In the genomic region with DNA sequence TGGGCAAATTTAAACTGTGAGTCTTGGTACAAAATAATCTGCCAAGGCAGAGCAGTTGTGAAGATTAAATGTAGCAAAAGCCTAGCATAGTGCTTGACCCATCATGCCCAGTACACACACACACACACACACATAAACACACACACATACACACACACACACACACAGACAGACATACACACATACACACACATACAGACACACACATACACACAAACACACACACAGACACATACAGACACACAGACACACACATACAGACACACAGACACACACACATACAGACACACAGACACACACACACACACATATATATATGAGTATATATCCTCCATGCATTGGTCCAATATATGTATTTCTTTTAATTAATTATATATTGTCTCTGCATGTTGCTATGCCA, we compare ENCODE assay signal across 27 cellular contexts.
"Had no signal": no experiment of that assay in that cellular context is flagged by ENCODE, and none has a peak within 500 bp of the region (broad histone marks: within the 10 kb centered on the region; RNA-seq: fewer than 3 reads in every experiment).

No MANE protein-coding gene starts in this region.

- FAIRE-seq: islet of Langerhans, kidney had no signal

- H3K27me3 ChIP-seq: left lung, ovary, stomach, tibial artery, upper lobe of right lung, uterus had no signal

- H3K9me3 ChIP-seq: left lung, lower lobe of right lung, ovary, thoracic aorta, tibial artery, upper lobe of right lung, uterus had no signal

- H3K4me1 ChIP-seq: left lung, lower lobe of right lung, tibial artery, upper lobe of right lung, uterus had no signal

- H3K27ac ChIP-seq: left lung, lower lobe of right lung, ovary, skin epidermis, stomach, thoracic aorta, tibial artery, upper lobe of right lung, uterus had no signal

- H3K4me1 Mint-ChIP-seq: immature natural killer cell; naive thymus-derived CD8-positive, alpha-beta T cell; nephron; stimulated activated naive B cell treated with anti-CD40 and anti-IgM and Interleukin-4, amounts not matched to agents 10 μg/mL and 1 μg/mL and 100 μg/mL, for 72 hours had no signal

- H3K36me3 ChIP-seq: left lung, lower lobe of right lung, ovary, stomach, thoracic aorta, tibial artery, upper lobe of right lung, uterus had no signal

- H3K36me3 Mint-ChIP-seq: immature natural killer cell; stimulated activated naive B cell treated with anti-CD40 and anti-IgM and Interleukin-4, amounts not matched to agents 10 μg/mL and 1 μg/mL and 100 μg/mL, for 72 hours had no signal

- DNase-seq: hypothalamus; immature natural killer cell; kidney; left colon; left lung; lower lobe of right lung; mammary epithelial cell; mesenchymal stem cell; naive thymus-derived CD8-positive, alpha-beta T cell; ovary; right cardiac atrium; stimulated activated CD4-positive, alpha-beta T cell treated with anti-CD3 and anti-CD28 coated beads, Interleukin-12 subunit alpha, Interleukin-12 subunit beta, amount 100 ng/mL, for 4 hours; stimulated activated CD4-positive, alpha-beta T cell treated with anti-CD3 and anti-CD28 coated beads, Interleukin-15, amount 100 ng/mL, for 24 hours; stimulated activated CD4-positive, alpha-beta T cell treated with anti-CD3 and anti-CD28 coated beads, Interleukin-2, amount 100 ng/mL, for 24 hours; stimulated activated CD4-positive, alpha-beta T cell treated with anti-CD3 and anti-CD28 coated beads, Interleukin-4, amount 100 ng/mL, for 1 hour; stimulated activated naive B cell treated with anti-CD40 and anti-IgM and Interleukin-4, amounts not matched to agents 10 μg/mL and 1 μg/mL and 100 μg/mL, for 72 hours; stimulated activated naive CD8-positive, alpha-beta T cell treated with anti-CD3 and anti-CD28 coated beads, Interleukin-15, Interleukin-2, amounts not matched to agents 100 U/mL and 50 U/mL, for 24 hours; stomach; tibial artery; trophoblast cell; upper lobe of right lung; uterus had no signal

- H3K4me3 ChIP-seq: left lung, lower lobe of right lung, ovary, skin epidermis, stomach, thoracic aorta, tibial artery, upper lobe of right lung, uterus had no signal

- H3K4me3 Mint-ChIP-seq: immature natural killer cell; nephron; stimulated activated naive B cell treated with anti-CD40 and anti-IgM and Interleukin-4, amounts not matched to agents 10 μg/mL and 1 μg/mL and 100 μg/mL, for 72 hours had no signal

- H3K27ac Mint-ChIP-seq: immature natural killer cell; naive thymus-derived CD8-positive, alpha-beta T cell; nephron; progenitor cell of endocrine pancreas; stimulated activated naive B cell treated with anti-CD40 and anti-IgM and Interleukin-4, amounts not matched to agents 10 μg/mL and 1 μg/mL and 100 μg/mL, for 72 hours had no signal
